In the genomic region with DNA sequence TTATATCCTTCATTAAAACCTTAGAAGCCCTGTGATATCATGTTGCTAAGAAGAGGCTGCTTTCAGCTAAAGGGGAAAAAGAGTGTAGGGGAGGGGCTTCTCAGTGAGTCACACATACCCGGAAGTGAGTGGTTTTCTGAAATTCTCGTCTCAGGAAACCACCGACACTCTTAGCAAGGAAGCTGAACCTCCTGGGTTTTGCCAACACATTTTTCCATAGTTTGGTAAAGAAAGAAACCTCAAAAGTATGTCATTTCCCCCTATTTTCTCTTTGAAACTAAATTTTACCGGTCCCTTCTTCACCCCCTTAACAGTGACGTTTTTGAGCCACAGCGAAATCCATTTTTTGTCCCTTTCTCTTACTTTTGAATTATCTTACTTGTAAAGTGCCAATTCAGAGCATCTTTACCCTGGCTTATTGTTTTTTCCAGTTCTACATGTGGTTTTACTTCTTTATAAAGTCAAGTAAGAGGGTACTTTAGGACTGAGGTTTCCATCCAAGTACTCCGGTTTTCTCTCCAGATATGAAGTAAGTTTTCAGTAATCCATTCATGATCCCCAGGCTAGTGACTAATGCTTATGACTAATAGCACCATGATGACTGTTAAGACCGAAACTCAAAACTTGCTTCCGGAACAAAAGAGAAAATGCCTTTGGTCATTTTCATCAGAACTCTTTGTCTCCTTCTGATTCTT, we compare ENCODE assay signal across 8 cellular contexts.
DNase-seq lines count a peak whose midpoint lies in the region; ATAC-seq and FAIRE-seq lines count a peak whose summit lies in the region.

No MANE protein-coding gene starts in this region.

- peak overlapping the region; percentile 81 for H3K4me3 Mint-ChIP-seq in activated naive CD8-positive, alpha-beta T cell

- H3K4me1 ChIP-seq in SJCRH30 (peaks cover 19% of the 10 kb centered on the region), small intestine (ENCODE audit: control insufficient read depth in 2 of 2, insufficient read depth in 1 of 2, low read depth in 1 of 2, low read length in 1 of 2) (peaks cover 1 to 15% of the 10 kb centered on the region in 2 donors)

- no peaks in the 10 kb centered on the region for H3K36me3 ChIP-seq in SJCRH30
- no peaks in the 10 kb centered on the region for H3K36me3 ChIP-seq in small intestine (ENCODE audit: control insufficient read depth in 2 of 2, insufficient read depth in 2 of 2, low read length in 2 of 2)

- H3K9me3 ChIP-seq in SJCRH30 (replicated peaks) (no peaks in the 10 kb centered on the region), small intestine (ENCODE audit: control insufficient read depth, low read depth) (no peaks in the 10 kb centered on the region)

- no peaks in the 10 kb centered on the region for H3K36me3 Mint-ChIP-seq in activated naive CD8-positive, alpha-beta T cell

- peak; percentile 98 for FAIRE-seq in A204.1 (lab: Jason Lieb, UNC)
- peak; percentile 26 for FAIRE-seq in small intestine (lab: Jason Lieb, UNC)

- no peaks in the 10 kb centered on the region for H3K9me3 Mint-ChIP-seq in activated naive CD8-positive, alpha-beta T cell (ENCODE audit: low read depth)

- H3K4me3 ChIP-seq in SJCRH30 (peak overlapping the region; percentile 36), small intestine (ENCODE audit: low read depth in 1 of 2, low read length in 2 of 2) (no peak overlapping the region)

- peak overlapping the region; percentile 99 for H3K27ac Mint-ChIP-seq in activated naive CD8-positive, alpha-beta T cell

- H3K27me3 ChIP-seq in SJCRH30 (no peaks in the 10 kb centered on the region), small intestine (ENCODE audit: control insufficient read depth in 2 of 2, insufficient read depth in 2 of 2, low read length in 2 of 2) (no peaks in the 10 kb centered on the region)

- WGBS in small intestine, 3 donors = 36 to 66% (median 52%) methylated on average over 9 of the region's 9 CpGs

- H3K27me3 Mint-ChIP-seq in activated naive CD8-positive, alpha-beta T cell = no peaks in the 10 kb centered on the region

- H3K4me1 Mint-ChIP-seq in activated naive CD8-positive, alpha-beta T cell (ENCODE audit: low read depth) = peaks cover 72% of the 10 kb centered on the region

- H3K27ac ChIP-seq in SJCRH30 (peak overlapping the region; percentile 79), small intestine (ENCODE audit: low read depth in 1 of 2, low read length in 1 of 2) (peak overlapping the region; percentile 68 to 90)

- DNase-seq in SJCRH30 (peak; percentile 47 to 76), left ventricle myocardium superior (no peak), small intestine (peak; percentile 64), NCI-H2107 treated with DMSO at 0.1 percent for 48 hours (lab: John Stamatoyannopoulos, UW; ENCODE audit: unreplicated experiment) (no peak)

- intact Hi-C loops in left ventricle myocardium superior (cut with micrococcal nuclease) = no loop called here

- peak; percentile 91 for ATAC-seq in GM18873 (IDR thresholded peaks at IDR 0.05; ENCODE audit: low FRiP score, unreplicated experiment)
- ATAC-seq in HG03139 (IDR thresholded peaks at IDR 0.05; ENCODE audit: unreplicated experiment) = peak; percentile 89
- ATAC-seq in left ventricle myocardium superior = peak; percentile 70

Comparison
In these comparisons a context has a peak if more than half of its experiments do, and no peak if none do; other contexts are left out.
1. DNase-seq: peak in SJCRH30 (2 of 2) and small intestine (single experiment); none in left ventricle myocardium superior (single experiment) and NCI-H2107 treated with DMSO at 0.1 percent for 48 hours (single experiment).
2. Peak in every context shown above with its lines, with median percentiles within 50 percentile points of each other: ATAC-seq.